8 cellular contexts compared by ENCODE assay signal in the genomic region with DNA sequence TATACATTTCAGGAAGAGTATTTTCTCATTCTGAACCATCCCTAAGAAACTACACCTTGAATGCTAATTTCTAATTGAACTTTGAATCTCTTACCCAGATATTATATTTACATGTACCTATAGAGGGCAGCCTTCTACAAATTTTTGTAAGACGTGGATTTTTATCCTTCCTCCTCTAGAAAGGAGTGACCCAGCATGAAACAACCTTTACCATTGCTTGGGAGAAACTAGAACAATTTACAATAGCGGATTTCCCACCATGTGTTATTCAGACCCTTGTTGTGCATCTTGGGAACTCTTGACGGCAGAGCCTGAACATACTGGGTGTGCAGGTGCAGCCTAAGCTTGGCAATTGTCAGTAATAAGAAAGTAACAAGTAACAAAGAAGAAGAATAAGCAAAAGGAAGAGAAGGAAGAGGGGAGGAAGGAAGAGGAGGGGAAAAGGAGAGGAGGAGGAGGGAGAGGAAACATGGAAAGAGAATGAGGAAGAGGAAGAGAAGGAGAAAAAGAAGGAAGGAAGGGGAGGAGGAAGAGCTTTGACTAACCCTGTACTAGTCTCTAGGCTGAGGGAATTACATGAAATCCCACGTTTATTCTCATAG.
DNase-seq lines count a peak whose midpoint lies in the region; ATAC-seq and TF ChIP-seq lines count a peak whose summit lies in the region.

No MANE protein-coding gene starts in this region.

- H3K27me3 Mint-ChIP-seq in stimulated activated naive B cell treated with anti-CD40 and anti-IgM and Interleukin-4, amounts not matched to agents 10 μg/mL and 1 μg/mL and 100 μg/mL, for 72 hours: peaks cover 4 to 5% of the 10 kb centered on the region in 2 donors
- peaks cover 11% of the 10 kb centered on the region for H3K27me3 Mint-ChIP-seq in activated T-cell treated with anti-CD3 and anti-CD28 coated beads, Interleukin-2, amount 50 U/mL, for 24 hours

- peak overlapping the region in 1 of 2 donors; percentile 66 for H3K4me3 Mint-ChIP-seq in stimulated activated naive B cell treated with anti-CD40 and anti-IgM and Interleukin-4, amounts not matched to agents 10 μg/mL and 1 μg/mL and 100 μg/mL, for 72 hours
- H3K4me3 Mint-ChIP-seq in activated T-cell treated with anti-CD3 and anti-CD28 coated beads, Interleukin-2, amount 50 U/mL, for 24 hours: no peak overlapping the region

- H3K36me3 Mint-ChIP-seq in stimulated activated naive B cell treated with anti-CD40 and anti-IgM and Interleukin-4, amounts not matched to agents 10 μg/mL and 1 μg/mL and 100 μg/mL, for 72 hours: no peaks in the 10 kb centered on the region
- no peaks in the 10 kb centered on the region for H3K36me3 Mint-ChIP-seq in activated T-cell treated with anti-CD3 and anti-CD28 coated beads, Interleukin-2, amount 50 U/mL, for 24 hours (ENCODE audit: low read depth)

- H3K9me3 Mint-ChIP-seq in stimulated activated naive B cell treated with anti-CD40 and anti-IgM and Interleukin-4, amounts not matched to agents 10 μg/mL and 1 μg/mL and 100 μg/mL, for 72 hours: no peaks in the 10 kb centered on the region
- H3K9me3 Mint-ChIP-seq in activated T-cell treated with anti-CD3 and anti-CD28 coated beads, Interleukin-2, amount 50 U/mL, for 24 hours: no peaks in the 10 kb centered on the region

- peak overlapping the region; percentile 37 for H3K27ac Mint-ChIP-seq in stimulated activated naive B cell treated with anti-CD40 and anti-IgM and Interleukin-4, amounts not matched to agents 10 μg/mL and 1 μg/mL and 100 μg/mL, for 72 hours
- H3K27ac Mint-ChIP-seq in activated T-cell treated with anti-CD3 and anti-CD28 coated beads, Interleukin-2, amount 50 U/mL, for 24 hours: no peak overlapping the region

- peak; percentile 35 for TF ChIP-seq CTCF in astrocyte of the spinal cord (IDR thresholded peaks at IDR 0.05; ENCODE audit: low read depth, low read length)

- no peak overlapping the region for H3K4me3 ChIP-seq in astrocyte of the spinal cord (ENCODE audit: low read depth, low read length)

- H3K4me1 Mint-ChIP-seq in stimulated activated naive B cell treated with anti-CD40 and anti-IgM and Interleukin-4, amounts not matched to agents 10 μg/mL and 1 μg/mL and 100 μg/mL, for 72 hours: peaks cover 7 to 9% of the 10 kb centered on the region in 2 donors
- peaks cover 3% of the 10 kb centered on the region for H3K4me1 Mint-ChIP-seq in activated T-cell treated with anti-CD3 and anti-CD28 coated beads, Interleukin-2, amount 50 U/mL, for 24 hours (ENCODE audit: low read depth)

- in situ Hi-C loops in astrocyte of the spinal cord (cut with HindIII; ENCODE audit: low sequenced_read_pairs): no loop called here

- ATAC-seq in HG02588 (IDR thresholded peaks at IDR 0.05; ENCODE audit: unreplicated experiment): peak; percentile 68
- ATAC-seq in stimulated activated naive B cell treated with anti-CD40 and anti-IgM and Interleukin-4, amounts not matched to agents 10 μg/mL and 1 μg/mL and 100 μg/mL, for 72 hours (replicated peaks): peak; percentile 56 to 62

- DNase-seq in NCI-H446 (lab: John Stamatoyannopoulos, UW) (peak; percentile 0 to 41), NCI-H446 treated with DMSO at 0.1 percent for 48 hours (lab: John Stamatoyannopoulos, UW) (no peak), NCI-H2196 treated with DMSO at 0.1 percent for 48 hours (lab: John Stamatoyannopoulos, UW; ENCODE audit: unreplicated experiment) (peak; percentile 19), astrocyte of the spinal cord (ENCODE audit: low read depth, low spot score) (peak; percentile 54), iPS-NIHi11 (ENCODE audit: low spot score) (peak; percentile 25)
- no peak for DNase-seq in stimulated activated naive B cell treated with anti-CD40 and anti-IgM and Interleukin-4, amounts not matched to agents 10 μg/mL and 1 μg/mL and 100 μg/mL, for 72 hours
- no peak for DNase-seq in activated T-cell treated with anti-CD3 and anti-CD28 coated beads, Interleukin-2, amount 50 U/mL, for 24 hours

Comparison
In these comparisons a context has a peak if more than half of its experiments do, and no peak if none do; other contexts are left out.
1. DNase-seq: peak in NCI-H446 (2 of 2), NCI-H2196 treated with DMSO at 0.1 percent for 48 hours (single experiment), astrocyte of the spinal cord (single experiment) and iPS-NIHi11 (single experiment); none in NCI-H446 treated with DMSO at 0.1 percent for 48 hours (single experiment), stimulated activated naive B cell treated with anti-CD40 and anti-IgM and Interleukin-4, amounts not matched to agents 10 μg/mL and 1 μg/mL and 100 μg/mL, for 72 hours (single experiment) and activated T-cell treated with anti-CD3 and anti-CD28 coated beads, Interleukin-2, amount 50 U/mL, for 24 hours (single experiment).